ENCODE assay signal across 1 cellular context in genomic region chr5:66209350-66209749, GRCh38.
TF ChIP-seq lines count a peak whose summit lies in the region.

No MANE protein-coding gene starts in this region.

TF ChIP-seq in WTC11, 78 proteins besides CTCF, POLR2A, EP300 and RAD21 (continued from another document):
- TF ChIP-seq AR (CRISPR knock-in tag; IDR thresholded peaks at IDR 0.05) (no peak), TEAD1 (CRISPR knock-in tag; IDR thresholded peaks at IDR 0.05) (no peak), CDX4 (CRISPR knock-in tag; IDR thresholded peaks at IDR 0.05; ENCODE audit: borderline replicate concordance) (no peak), GTF2I (CRISPR knock-in tag; conservative IDR thresholded peaks at IDR 0.05) (no peak), NFYB (CRISPR knock-in tag; conservative IDR thresholded peaks at IDR 0.05; ENCODE audit: low read depth) (no peak)
